In the genomic region with DNA sequence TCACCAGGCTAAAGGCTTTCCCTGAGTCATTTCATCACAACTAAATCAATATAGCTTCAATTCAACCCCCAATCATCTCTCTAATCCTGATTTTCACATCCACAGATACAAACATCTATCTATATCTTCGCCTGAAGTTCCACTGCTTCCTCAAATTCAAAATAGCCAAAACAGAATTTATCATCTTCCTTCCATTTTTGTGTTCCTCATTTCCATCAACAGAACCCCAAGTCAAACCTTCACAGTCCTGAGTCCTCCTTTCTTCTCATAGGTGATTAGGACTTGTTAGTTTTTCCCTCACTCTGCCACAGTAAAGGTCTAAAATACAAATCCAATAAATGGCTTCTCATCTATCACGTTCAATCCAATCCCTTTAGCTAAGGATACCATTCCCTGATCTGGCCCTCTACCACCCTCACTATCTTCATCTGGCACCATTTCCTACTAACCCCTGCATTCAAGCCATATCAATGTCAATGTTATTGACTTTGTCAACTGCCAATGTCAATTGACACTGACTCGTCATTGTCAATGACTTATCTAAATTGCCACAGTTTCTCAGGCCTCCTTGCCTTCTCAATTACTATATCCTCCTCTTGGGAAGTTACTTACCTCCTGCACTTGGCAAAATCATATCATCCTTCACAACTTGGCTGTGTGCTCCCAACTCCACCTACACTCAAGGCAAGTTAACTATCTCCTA, we compare ENCODE assay signal across 1 cellular context.
TF ChIP-seq lines count a peak whose summit lies in the region.

No MANE protein-coding gene starts in this region.

TF ChIP-seq in HepG2, 621 proteins besides CTCF, POLR2A, EP300 and RAD21:
- TF ChIP-seq ZNF850 (CRISPR knock-in tag; conservative IDR thresholded peaks at IDR 0.05) (no peak), ZNF510 (CRISPR knock-in tag; IDR thresholded peaks at IDR 0.05; ENCODE audit: low read depth) (no peak), CEBPG (CRISPR knock-in tag; IDR thresholded peaks at IDR 0.05) (no peak), ZNF256 (CRISPR knock-in tag; conservative IDR thresholded peaks at IDR 0.05) (no peak), TBP (CRISPR knock-in tag; IDR thresholded peaks at IDR 0.05) (no peak), NFRKB (IDR thresholded peaks at IDR 0.05) (no peak), ZNF777 (CRISPR knock-in tag; IDR thresholded peaks at IDR 0.05) (no peak), ETV6 (CRISPR knock-in tag; conservative IDR thresholded peaks at IDR 0.05) (no peak), IRF2 (CRISPR knock-in tag; IDR thresholded peaks at IDR 0.05) (no peak), JDP2 (CRISPR knock-in tag; IDR thresholded peaks at IDR 0.05; ENCODE audit: borderline replicate concordance) (no peak), ZFP36 (IDR thresholded peaks at IDR 0.05; ENCODE audit: borderline replicate concordance, low read depth, low read length, partially characterized antibody) (no peak), SOX6 (IDR thresholded peaks at IDR 0.05) (no peak), SOX6 (CRISPR knock-in tag; IDR thresholded peaks at IDR 0.05) (no peak), MEIS2 (CRISPR knock-in tag; IDR thresholded peaks at IDR 0.05) (no peak), ARHGAP35 (CRISPR knock-in tag; IDR thresholded peaks at IDR 0.05; ENCODE audit: borderline replicate concordance) (no peak), MLLT10 (CRISPR knock-in tag; IDR thresholded peaks at IDR 0.05) (no peak)
- TF ChIP-seq, protein P1, sequence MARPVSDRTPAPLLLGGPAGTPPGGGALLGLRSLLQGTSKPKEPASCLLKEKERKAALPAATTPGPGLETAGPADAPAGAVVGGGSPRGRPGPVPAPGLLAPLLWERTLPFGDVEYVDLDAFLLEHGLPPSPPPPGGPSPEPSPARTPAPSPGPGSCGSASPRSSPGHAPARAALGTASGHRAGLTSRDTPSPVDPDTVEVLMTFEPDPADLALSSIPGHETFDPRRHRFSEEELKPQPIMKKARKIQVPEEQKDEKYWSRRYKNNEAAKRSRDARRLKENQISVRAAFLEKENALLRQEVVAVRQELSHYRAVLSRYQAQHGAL (CRISPR knock-in tag; IDR thresholded peaks at IDR 0.05; ENCODE audit: not compliant biosample characterization), result no peak
- TF ChIP-seq, protein P2, sequence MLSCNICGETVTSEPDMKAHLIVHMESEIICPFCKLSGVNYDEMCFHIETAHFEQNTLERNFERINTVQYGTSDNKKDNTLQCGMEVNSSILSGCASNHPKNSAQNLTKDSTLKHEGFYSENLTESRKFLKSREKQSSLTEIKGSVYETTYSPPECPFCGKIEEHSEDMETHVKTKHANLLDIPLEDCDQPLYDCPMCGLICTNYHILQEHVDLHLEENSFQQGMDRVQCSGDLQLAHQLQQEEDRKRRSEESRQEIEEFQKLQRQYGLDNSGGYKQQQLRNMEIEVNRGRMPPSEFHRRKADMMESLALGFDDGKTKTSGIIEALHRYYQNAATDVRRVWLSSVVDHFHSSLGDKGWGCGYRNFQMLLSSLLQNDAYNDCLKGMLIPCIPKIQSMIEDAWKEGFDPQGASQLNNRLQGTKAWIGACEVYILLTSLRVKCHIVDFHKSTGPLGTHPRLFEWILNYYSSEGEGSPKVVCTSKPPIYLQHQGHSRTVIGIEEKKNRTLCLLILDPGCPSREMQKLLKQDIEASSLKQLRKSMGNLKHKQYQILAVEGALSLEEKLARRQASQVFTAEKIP (CRISPR knock-in tag; IDR thresholded peaks at IDR 0.05; ENCODE audit: borderline replicate concordance), result no peak
- TF ChIP-seq, protein P3, sequence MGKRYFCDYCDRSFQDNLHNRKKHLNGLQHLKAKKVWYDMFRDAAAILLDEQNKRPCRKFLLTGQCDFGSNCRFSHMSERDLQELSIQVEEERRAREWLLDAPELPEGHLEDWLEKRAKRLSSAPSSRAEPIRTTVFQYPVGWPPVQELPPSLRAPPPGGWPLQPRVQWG (CRISPR knock-in tag; IDR thresholded peaks at IDR 0.05; ENCODE audit: borderline replicate concordance, low read depth), result no peak
